1 cellular context compared by ENCODE assay signal in the genomic region with DNA sequence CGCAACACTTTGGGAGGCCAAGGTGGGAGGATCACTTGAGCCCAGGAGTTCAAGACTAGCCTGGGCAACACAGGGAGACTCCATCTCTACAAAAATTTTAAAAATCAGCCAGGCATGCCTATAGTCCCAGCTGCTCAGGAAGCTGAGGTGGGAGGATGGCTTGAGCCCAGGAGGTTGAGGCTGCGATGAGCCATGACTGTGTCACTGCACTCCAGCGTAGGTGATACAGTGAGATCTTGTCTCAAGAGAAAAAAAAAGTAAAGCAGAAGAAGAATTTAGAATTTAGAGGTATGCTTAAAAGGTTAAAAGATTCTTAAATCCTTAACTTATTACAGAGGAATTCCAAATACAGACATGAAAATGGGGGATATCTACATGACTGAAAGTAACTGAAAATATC.
TF ChIP-seq lines count a peak whose summit lies in the region.

No MANE protein-coding gene starts in this region.

TF ChIP-seq in H1, 55 proteins besides CTCF, POLR2A, EP300 and RAD21:
- TF ChIP-seq RFX5 (IDR thresholded peaks at IDR 0.05; ENCODE audit: borderline replicate concordance, low read depth, low read length) (no peak), SP1 (IDR thresholded peaks at IDR 0.05; ENCODE audit: low read depth, low read length) (no peak), SIX5 (IDR thresholded peaks at IDR 0.05; ENCODE audit: low read depth, low read length) (no peak), SP2 (IDR thresholded peaks at IDR 0.05; ENCODE audit: low read length) (no peak), CTBP2 (IDR thresholded peaks at IDR 0.05; ENCODE audit: borderline replicate concordance, insufficient read depth, insufficient read length, low read length) (no peak), POU5F1 (IDR thresholded peaks at IDR 0.05; ENCODE audit: low read depth, low read length) (no peak), SRF (IDR thresholded peaks at IDR 0.05; ENCODE audit: low read depth, low read length) (no peak), GTF2F1 (IDR thresholded peaks at IDR 0.05; ENCODE audit: borderline replicate concordance, low read depth, low read length) (no peak), TEAD4 (IDR thresholded peaks at IDR 0.05; ENCODE audit: low read depth, low read length) (no peak), BRCA1 (IDR thresholded peaks at IDR 0.05; ENCODE audit: low read depth, low read length) (no peak), HDAC2 (IDR thresholded peaks at IDR 0.05; ENCODE audit: borderline replicate concordance in 1 of 2, low read depth in 2 of 2, low read length in 2 of 2) (no peak)
